In the genomic region with DNA sequence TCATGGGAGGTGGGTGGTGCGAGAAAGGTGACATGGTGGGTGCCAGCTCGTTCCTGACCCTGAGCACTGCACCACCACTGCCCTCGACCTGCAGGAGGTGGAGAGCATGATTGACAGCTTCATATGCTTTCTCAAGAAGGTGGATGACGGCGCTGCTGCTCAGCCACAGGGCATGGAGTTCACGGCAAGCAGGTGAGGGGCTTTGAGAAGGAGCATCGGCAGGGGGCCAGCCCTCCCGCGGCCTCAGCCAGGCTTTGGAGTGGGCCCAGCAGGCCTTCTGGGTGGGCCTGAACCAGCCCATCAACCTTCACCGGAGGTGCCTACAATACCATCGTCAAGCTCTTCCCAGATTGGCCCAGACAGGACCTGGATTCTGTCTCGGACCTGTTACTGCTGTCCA, we compare ENCODE assay signal across 21 cellular contexts.
"Had no signal": no experiment of that assay in that cellular context is flagged by ENCODE, and none has a peak within 500 bp of the region (broad histone marks: within the 10 kb centered on the region; RNA-seq: fewer than 3 reads in every experiment).

No MANE protein-coding gene starts in this region.

- H3K36me3 Mint-ChIP-seq: naive B cell had no signal

- ATAC-seq: heart left ventricle; left cardiac atrium; stimulated activated naive CD8-positive, alpha-beta T cell treated with anti-CD3 and anti-CD28 coated beads, Interleukin-15, Interleukin-2, amounts not matched to agents 100 U/mL and 50 U/mL, for 24 hours had no signal

- H3K9me3 ChIP-seq: heart left ventricle, left ventricle myocardium inferior, ovary, right atrium auricular region, suprapubic skin, thyroid gland, upper lobe of left lung, uterus had no signal

- H3K4me3 Mint-ChIP-seq: naive B cell, nephron had no signal

- H3K4me3 ChIP-seq: heart left ventricle, left ventricle myocardium inferior, lung, ovary, right atrium auricular region, suprapubic skin, thyroid gland, upper lobe of left lung, uterus had no signal

- H3K36me3 ChIP-seq: heart left ventricle, left ventricle myocardium inferior, neutrophil, ovary, right atrium auricular region, suprapubic skin, thyroid gland, upper lobe of left lung, uterus had no signal

- H3K27me3 Mint-ChIP-seq: naive B cell had no signal

- H3K4me1 Mint-ChIP-seq: naive B cell, nephron had no signal

- H3K4me1 ChIP-seq: heart left ventricle, left ventricle myocardium inferior, right atrium auricular region, suprapubic skin, thyroid gland, upper lobe of left lung, uterus had no signal

- DNase-seq: dermis blood vessel endothelial cell; erythroblast; foreskin melanocyte; heart left ventricle; hypothalamus; left cardiac atrium; left ventricle myocardium inferior; mesenchymal stem cell; naive B cell; ovary; small intestine; stimulated activated CD4-positive, alpha-beta T cell treated with anti-CD3 and anti-CD28 coated beads, Interleukin-12 subunit alpha, Interleukin-12 subunit beta, amount 100 ng/mL, for 4 hours; stimulated activated naive CD8-positive, alpha-beta T cell treated with anti-CD3 and anti-CD28 coated beads, Interleukin-15, Interleukin-2, amounts not matched to agents 100 U/mL and 50 U/mL, for 24 hours; uterus had no signal

- H3K27ac ChIP-seq: heart left ventricle, left ventricle myocardium inferior, neutrophil, ovary, right atrium auricular region, suprapubic skin, thyroid gland, upper lobe of left lung, uterus had no signal

- H3K27ac Mint-ChIP-seq: nephron had no signal

- H3K27me3 ChIP-seq: heart left ventricle, neutrophil, ovary, right atrium auricular region, suprapubic skin, thyroid gland, upper lobe of left lung, uterus had no signal
